In the genomic region with DNA sequence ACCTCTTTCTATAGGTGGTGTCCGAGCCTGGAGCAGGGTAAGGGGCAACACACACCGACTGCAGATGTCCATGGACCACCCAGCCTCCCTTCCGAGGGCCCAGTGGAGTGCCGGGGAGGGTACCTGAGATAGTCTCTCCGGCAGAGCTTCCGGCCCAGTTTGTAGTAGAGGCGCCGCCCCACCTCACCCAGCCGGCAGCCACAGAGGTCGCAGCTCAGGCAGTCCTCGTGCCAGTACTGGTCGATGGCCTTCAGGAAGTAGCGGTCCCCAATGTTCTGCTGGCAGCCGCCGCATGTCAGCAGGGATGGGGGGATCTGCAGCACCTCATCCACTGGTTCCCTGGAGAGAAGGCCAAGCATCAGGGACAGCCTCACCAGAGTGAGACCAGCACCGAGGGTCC, we compare ENCODE assay signal across 24 cellular contexts. TPM values are rescaled to one million over a fixed set of nuclear protein-coding genes. Genes with fewer than 3 reads are reported as not detected.
"Had no signal": no experiment of that assay in that cellular context is flagged by ENCODE, and none has a peak within 500 bp of the region (broad histone marks: within the 10 kb centered on the region; RNA-seq: fewer than 3 reads in every experiment).

No MANE protein-coding gene starts in this region.

- H3K9me3 Mint-ChIP-seq: natural killer cell treated with Interleukin-12 subunit alpha and Interleukin-12 subunit beta and Interleukin-15 and Interleukin-18, amount 100 ng/mL, for 72 hours had no signal

- H3K4me3 Mint-ChIP-seq: natural killer cell treated with Interleukin-12 subunit alpha and Interleukin-12 subunit beta and Interleukin-15 and Interleukin-18, amount 100 ng/mL, for 72 hours had no signal

- H3K4me3 ChIP-seq: colonic mucosa, hepatocyte, lung, psoas muscle, stomach, thoracic aorta, transverse colon had no signal

- H3K36me3 Mint-ChIP-seq: natural killer cell treated with Interleukin-12 subunit alpha and Interleukin-12 subunit beta and Interleukin-15 and Interleukin-18, amount 100 ng/mL, for 72 hours had no signal

- H3K4me1 ChIP-seq: colonic mucosa, foreskin keratinocyte had no signal

- FAIRE-seq: endothelial cell of umbilical vein, urothelium cell line had no signal

- ATAC-seq: foreskin keratinocyte, left colon, left ventricle myocardium superior, psoas muscle, sciatic nerve had no signal

- H3K27ac ChIP-seq: colonic mucosa, foreskin keratinocyte, hepatocyte, psoas muscle, stomach, thoracic aorta, transverse colon had no signal

- DNase-seq: colonic mucosa; dermis blood vessel endothelial cell; erythroblast; foreskin keratinocyte; head of caudate nucleus; left colon; left ventricle myocardium superior; mesenchymal stem cell; midbrain; psoas muscle; retina; stimulated activated CD4-positive, alpha-beta T cell treated with anti-CD3 and anti-CD28 coated beads, Interleukin-2, amount 100 ng/mL, for 24 hours; stimulated activated CD4-positive, alpha-beta T cell treated with anti-CD3 and anti-CD28 coated beads, Interleukin-4, amount 100 ng/mL, for 4 hours; stimulated activated naive CD4-positive, alpha-beta T cell; stomach; substantia nigra; transverse colon had no signal

- H3K27ac Mint-ChIP-seq: natural killer cell treated with Interleukin-12 subunit alpha and Interleukin-12 subunit beta and Interleukin-15 and Interleukin-18, amount 100 ng/mL, for 72 hours had no signal

- H3K36me3 ChIP-seq: colonic mucosa, thoracic aorta, transverse colon had no signal

- H3K9me3 ChIP-seq: colonic mucosa, psoas muscle, stomach, thoracic aorta, transverse colon had no signal

RNA-seq across cellular contexts. Expression of a gene that starts 27.4 kb away (rescaled TPM):
- total RNA-seq: natural killer cell treated with Interleukin-12 subunit alpha and Interleukin-12 subunit beta and Interleukin-15 and Interleukin-18, amount 100 ng/mL, for 72 hours had no signal
